In the genomic region with DNA sequence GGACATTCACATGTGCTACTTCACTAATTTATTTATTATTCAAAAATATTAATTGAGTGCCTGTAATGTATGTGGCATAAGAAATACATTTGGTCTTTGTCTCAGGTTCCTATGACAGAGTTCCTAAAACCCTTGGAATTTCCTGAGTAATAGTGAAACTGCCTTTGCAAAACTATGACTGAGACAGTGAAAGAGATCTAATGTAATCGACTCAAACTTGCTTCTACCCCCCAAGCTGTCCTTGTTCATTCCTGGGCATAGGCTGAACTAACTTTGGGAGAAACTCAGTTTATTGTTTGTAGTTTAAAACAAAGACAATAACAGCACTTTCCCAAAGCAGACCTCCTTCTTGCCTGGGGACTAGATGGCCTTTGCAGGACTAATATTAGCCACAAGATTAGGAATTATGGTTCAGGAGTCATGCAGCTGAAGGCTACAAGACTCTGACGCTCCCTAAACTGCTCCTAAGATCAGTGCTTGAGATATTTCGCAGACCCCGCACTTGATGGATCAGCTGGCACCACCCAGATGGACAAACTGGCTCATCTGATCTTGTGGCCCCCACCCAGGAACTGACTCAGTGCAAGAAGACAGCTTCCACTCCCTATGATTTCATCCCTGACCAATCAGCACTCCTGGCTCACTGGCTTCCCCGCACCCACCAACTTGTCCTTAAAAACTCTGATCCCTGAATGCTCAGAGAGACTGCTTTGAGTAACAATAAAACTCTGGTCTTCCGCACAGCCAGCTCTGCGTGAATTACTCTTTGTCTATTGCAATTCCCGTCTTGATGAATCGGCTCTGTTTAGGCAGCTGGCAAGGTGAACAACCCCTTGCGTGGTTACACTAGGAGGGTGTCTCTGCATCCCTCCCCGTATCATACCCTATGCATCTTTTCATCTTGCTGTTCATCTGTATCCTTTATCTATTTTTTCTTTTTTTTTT, we compare ENCODE assay signal across 10 cellular contexts. TPM values are rescaled to one million over a fixed set of nuclear protein-coding genes. Genes with fewer than 3 reads are reported as not detected.
DNase-seq lines count a peak whose midpoint lies in the region; ATAC-seq and TF ChIP-seq lines count a peak whose summit lies in the region.
"Had no signal": no experiment of that assay in that cellular context is flagged by ENCODE, and none has a peak within 500 bp of the region (broad histone marks: within the 10 kb centered on the region; RNA-seq: fewer than 3 reads in every experiment).

No MANE protein-coding gene starts in this region.

- CTCF ChIA-PET in PC-9 (lab: Charles Lee): no interaction called here

- H3K4me1 ChIP-seq in PC-9 (replicated peaks; ENCODE audit: insufficient read depth): no peaks in the 10 kb centered on the region

- intact Hi-C loops in PC-9 (cut with micrococcal nuclease; ENCODE audit: unreplicated experiment): no loop called here

- POLR2A ChIA-PET in PC-9 (lab: Charles Lee; ENCODE audit: unreplicated experiment): no interaction called here

- TF ChIP-seq CTCF in PC-9 (conservative IDR thresholded peaks at IDR 0.05) (no peak), type B pancreatic cell (conservative IDR thresholded peaks at IDR 0.05) (no peak)

- 0 out of 2 replicates have a peak overlapping the region, but pooled peaks have one; percentile 4 for H3K4me2 ChIP-seq in PC-9

- no peaks in the 10 kb centered on the region for H3K27me3 Mint-ChIP-seq in type B pancreatic cell

- H3K27ac ChIP-seq in PC-9: no peak overlapping the region

- no peaks in the 10 kb centered on the region for H3F3A ChIP-seq in PC-9 (ENCODE audit: insufficient read depth, low read depth)

- peaks cover 5% of the 10 kb centered on the region for H3K4me1 Mint-ChIP-seq in type B pancreatic cell (ENCODE audit: unreplicated experiment)

- no peak overlapping the region for H3K4me3 ChIP-seq in PC-9

- H3K4me3 Mint-ChIP-seq in type B pancreatic cell: peak overlapping the region; percentile 7
- H3K4me3 Mint-ChIP-seq: dendritic cell treated with granulocyte-macrophage colony-stimulating factor and Interleukin-4, amounts not matched to agents 40 ng/mL and 50 ng/mL, for 4 days had no signal

- H3K27me3 ChIP-seq in PC-9 (ENCODE audit: insufficient read depth, low read depth): no peaks in the 10 kb centered on the region

- DNase-seq in PC-9: no peak
- DNase-seq in dedifferentiated amniotic fluid mesenchymal stem cell (ENCODE audit: extremely low spot score): peak; percentile 62
- peak; percentile 70 for DNase-seq in kidney tubule cell (ENCODE audit: low spot score)
- no peak for DNase-seq in type B pancreatic cell (ENCODE audit: extremely low spot score, unreplicated experiment)
- no peak for DNase-seq in SHP77 (lab: John Stamatoyannopoulos, UW)
- no peak for DNase-seq in NCI-H446 (lab: John Stamatoyannopoulos, UW)
- DNase-seq: NCI-H345 had no signal

- H3K27ac Mint-ChIP-seq in type B pancreatic cell: peak overlapping the region; percentile 65
- H3K27ac Mint-ChIP-seq: dendritic cell treated with granulocyte-macrophage colony-stimulating factor and Interleukin-4, amounts not matched to agents 40 ng/mL and 50 ng/mL, for 4 days had no signal

- no peaks in the 10 kb centered on the region for H4K20me1 ChIP-seq in PC-9 (ENCODE audit: insufficient read depth)

- no peaks in the 10 kb centered on the region for H3K36me3 Mint-ChIP-seq in type B pancreatic cell

- H3K9me3 Mint-ChIP-seq in type B pancreatic cell: no peaks in the 10 kb centered on the region
- H3K9me3 Mint-ChIP-seq: dendritic cell treated with granulocyte-macrophage colony-stimulating factor and Interleukin-4, amounts not matched to agents 40 ng/mL and 50 ng/mL, for 4 days had no signal

- no peaks in the 10 kb centered on the region for H3K79me2 ChIP-seq in PC-9 (ENCODE audit: low read depth)

- no peaks in the 10 kb centered on the region for H3K9me2 ChIP-seq in PC-9 (ENCODE audit: insufficient read depth)

- H3K36me3 ChIP-seq in PC-9 (ENCODE audit: low read depth): no peaks in the 10 kb centered on the region

- BruUV-seq in PC-9 (replicated peaks; lab: Mats Ljungman, UMichigan): no TSS peak

- H2AFZ ChIP-seq in PC-9: no peak overlapping the region

- no peaks in the 10 kb centered on the region for H3K9me3 ChIP-seq in PC-9 (ENCODE audit: insufficient read depth, low read depth)

- no peak for ATAC-seq in HG02884 (IDR thresholded peaks at IDR 0.05; ENCODE audit: unreplicated experiment)
- ATAC-seq: HepG2 had no signal

RNA-seq across cellular contexts. Expression of a gene that starts 27.0 kb away (rescaled TPM):
- total RNA-seq in PC-9 (2021): 14.7 and 22.1 TPM in 2 replicates
- 22.1 and 25.0 TPM in 2 replicates for total RNA-seq in type B pancreatic cell (ENCODE audit: low replicate concordance)

Comparison
In these comparisons a context has a peak if more than half of its experiments do, and no peak if none do; other contexts are left out.
1. DNase-seq: peak in dedifferentiated amniotic fluid mesenchymal stem cell (single experiment) and kidney tubule cell (single experiment); none in PC-9 (0 of 2), type B pancreatic cell (single experiment), SHP77 (0 of 2) and NCI-H446 (0 of 2).